8 cellular contexts compared by ENCODE assay signal in the genomic region with DNA sequence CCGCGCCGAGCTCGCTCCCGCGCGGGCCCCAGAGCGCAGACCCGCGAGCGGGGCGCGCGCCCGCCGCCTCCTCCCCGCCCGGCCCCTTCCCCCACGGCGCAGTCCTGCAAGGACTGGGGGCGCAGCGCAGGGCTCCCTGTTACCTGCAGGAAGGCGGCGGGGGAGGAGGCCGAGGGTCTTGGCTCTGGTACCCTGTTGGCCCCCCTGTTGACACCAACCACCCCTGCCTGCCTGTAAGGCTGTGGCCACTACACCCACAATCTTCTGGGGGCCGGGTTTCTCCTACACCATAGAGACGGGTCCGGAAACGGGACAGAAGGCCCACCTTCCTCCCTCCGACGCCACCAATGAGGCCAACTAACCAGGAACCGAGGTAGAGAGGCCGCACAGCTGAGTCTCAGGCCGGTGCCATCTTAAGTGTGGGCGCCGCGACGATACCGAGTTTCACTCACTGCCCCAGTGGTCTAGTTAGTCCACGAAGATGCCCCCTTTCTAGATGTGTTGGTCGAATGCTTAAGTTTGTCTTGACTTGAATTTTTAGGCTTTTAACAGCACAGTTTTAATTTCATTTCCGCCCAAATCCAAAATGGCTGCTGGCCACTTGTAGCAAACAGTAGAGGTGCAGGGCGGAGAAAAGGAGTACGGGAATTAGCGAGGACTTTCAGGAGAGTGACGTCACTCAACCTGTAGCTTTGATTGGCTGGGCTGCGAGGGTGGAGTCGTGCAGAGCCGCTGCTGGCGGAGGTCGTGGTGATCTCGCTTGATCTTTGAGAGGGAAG. TPM values are rescaled to one million over a fixed set of nuclear protein-coding genes. Genes with fewer than 3 reads are reported as not detected.
DNase-seq lines count a peak whose midpoint lies in the region; ATAC-seq and TF ChIP-seq lines count a peak whose summit lies in the region.

Gene SCYL3 (minus strand): TSS at position 252 of the 779 bp plus-strand sequence. CDS start 5,056 bp downstream, outside the sequence.

- DNase-seq in GM13976 (ENCODE audit: low spot score) (peak; percentile 88), NCI-H146 treated with DMSO at 0.1 percent for 48 hours (lab: John Stamatoyannopoulos, UW; ENCODE audit: unreplicated experiment) (peak; percentile 98), amniotic stem cell (lab: John Stamatoyannopoulos, UW) (peak; percentile 94), left cardiac atrium (peak; percentile 95), posterior vena cava (ENCODE audit: low spot score) (peak; percentile 98), upper lobe of right lung (peak; percentile 95)

- no peaks in the 10 kb centered on the region for H3K27me3 ChIP-seq in upper lobe of right lung

- ATAC-seq in HG02870 (IDR thresholded peaks at IDR 0.05; ENCODE audit: unreplicated experiment) (peak; percentile 82), left cardiac atrium (peak; percentile 97 to 98), upper lobe of right lung (peak; percentile 96)

- peak within 1 kb of the TSS; percentile 99 for H3K27ac ChIP-seq in upper lobe of right lung

- no peaks in the 10 kb centered on the region for H3K9me3 ChIP-seq in upper lobe of right lung

- H3K4me1 ChIP-seq in upper lobe of right lung: peaks cover 27% of the 10 kb centered on the region

- TF ChIP-seq CTCF in GM13976 (IDR thresholded peaks at IDR 0.05; ENCODE audit: borderline replicate concordance, control extremely low read depth, extremely low read depth, insufficient read depth, missing control alignments) (no peak), upper lobe of right lung (IDR thresholded peaks at IDR 0.05) (no peak)

- intact Hi-C loops in T-helper 1 cell treated with Interleukin-12 subunit alpha and Interleukin-12 subunit beta and Interleukin-4 antibody, amounts not matched to agents 30 ng/mL and 1 ng/mL, for 36 hours (cut with micrococcal nuclease): loop anchor here (1.0 to 5.0 kb wide), 19 partner anchors 14 to 1957 kb away; partner anchors contain the start of genes DCAF6, DNM3, F5 and FMO4
- intact Hi-C loops in left cardiac atrium (cut with DNase I) (no loop called here), posterior vena cava (cut with DNase I) (no loop called here), upper lobe of right lung (cut with DNase I) (no loop called here)

- peak within 1 kb of the TSS; percentile 83 for H3K4me3 ChIP-seq in upper lobe of right lung

- no peaks in the 10 kb centered on the region for H3K36me3 ChIP-seq in upper lobe of right lung

- in situ Hi-C loops in GM13976 (cut with MboI; ENCODE audit: low sequenced_read_pairs, unreplicated experiment): no loop called here

RNA-seq across cellular contexts. Expression of gene SCYL3, which starts in this region (rescaled TPM):
- 17.0 and 17.7 TPM in 2 replicates for total RNA-seq in T-helper 1 cell treated with Interleukin-12 subunit alpha and Interleukin-12 subunit beta and Interleukin-4 antibody, amounts not matched to agents 30 ng/mL and 1 ng/mL, for 36 hours
- total RNA-seq in left cardiac atrium (1 to 10 TPM; 5.5 to 6.1 TPM), posterior vena cava (1 to 10 TPM; 8.0 to 8.4 TPM), upper lobe of right lung (12.0 TPM)

Comparison
In these comparisons a context has a peak if more than half of its experiments do, and no peak if none do; other contexts are left out.
1. Peak in every context shown above with its lines: DNase-seq, ATAC-seq, H3K4me3 ChIP-seq and H3K27ac ChIP-seq.